ENCODE assay signal across 24 cellular contexts in the genomic region with DNA sequence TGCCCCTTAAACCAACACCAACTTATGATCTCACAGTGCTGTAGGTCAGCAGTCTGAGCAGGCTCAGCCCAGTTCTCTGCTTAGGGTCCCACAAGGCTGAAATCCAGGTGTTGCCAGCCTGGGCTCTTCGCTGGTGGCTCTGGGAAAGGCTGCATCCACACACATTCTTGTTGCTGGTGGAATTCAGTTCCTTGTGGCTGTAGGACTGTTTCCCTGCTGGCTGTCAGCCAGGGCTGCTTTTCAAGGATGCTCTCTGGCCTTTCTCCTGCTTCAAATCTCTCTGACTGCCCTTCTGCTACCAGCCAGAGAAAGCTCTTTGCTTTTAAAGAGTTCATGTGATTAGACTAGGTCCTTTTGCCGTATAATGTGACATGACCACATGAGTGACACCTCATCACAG. TPM values are rescaled to one million over a fixed set of nuclear protein-coding genes. Genes with fewer than 3 reads are reported as not detected.
A peak's percentile ranks its signal among the peaks of the same experiment; 100 is the strongest.
DNase-seq lines count a peak whose midpoint lies in the region; ATAC-seq and TF ChIP-seq lines count a peak whose summit lies in the region.
"Had no signal": no experiment of that assay in that cellular context is flagged by ENCODE, and none has a peak within 500 bp of the region (broad histone marks: within the 10 kb centered on the region; RNA-seq: fewer than 3 reads in every experiment).

No MANE protein-coding gene starts in this region.

- CTCF ChIA-PET in activated CD8-positive, alpha-beta T cell treated with anti-CD3 and anti-CD28 coated beads for 36 hours (lab: Charles Lee) = no interaction called here

- H3K36me3 ChIP-seq in RWPE2 (ENCODE audit: low read depth) = no peaks in the 10 kb centered on the region

- ATAC-seq in Right ventricle myocardium superior (ENCODE audit: poor library complexity) = no peak
- ATAC-seq in left ventricle myocardium superior = no peak
- no peak for ATAC-seq in RWPE2 (ENCODE audit: low read depth)
- no peak for ATAC-seq in HG03571 (IDR thresholded peaks at IDR 0.05; ENCODE audit: unreplicated experiment)
- no peak for ATAC-seq in activated CD8-positive, alpha-beta T cell treated with anti-CD3 and anti-CD28 coated beads for 36 hours
- ATAC-seq: A549, GM12878, GM23338, HCT116 had no signal

- H3K27me3 Mint-ChIP-seq in activated CD8-positive, alpha-beta T cell treated with anti-CD3 and anti-CD28 coated beads for 36 hours = peaks cover 17% of the 10 kb centered on the region

- H3K4me3 ChIP-seq in RWPE2 (ENCODE audit: severe bottlenecking) = no peak overlapping the region
- H3K4me3 ChIP-seq: A549, GM12878, GM23338 had no signal

- H3K9me3 Mint-ChIP-seq in activated CD8-positive, alpha-beta T cell treated with anti-CD3 and anti-CD28 coated beads for 36 hours = no peaks in the 10 kb centered on the region

- TF ChIP-seq POLR2A in erythroblast (IDR thresholded peaks at IDR 0.05; ENCODE audit: low read length) = peak; percentile 34

- DNase-seq in Right ventricle myocardium superior (peak; percentile 26), left ventricle myocardium superior (no peak), RWPE2 (ENCODE audit: low spot score) (peak; percentile 19), erythroblast (lab: John Stamatoyannopoulos, UW) (peak in 1 of 2 experiments; percentile 26), MV-4-11 (lab: John Stamatoyannopoulos, UW) (no peak)
- DNase-seq in activated CD8-positive, alpha-beta T cell treated with anti-CD3 and anti-CD28 coated beads for 36 hours = no peak
- DNase-seq: 8988T; ACHN; AML-193; C1 segment of cervical spinal cord; Calu3; CD4-positive, alpha-beta memory T cell; COR-L47; DMS79; EL; GDM1; H9; HFFc6 had no signal

- intact Hi-C loops in Right ventricle myocardium superior (cut with DNase I) (no loop called here), left ventricle myocardium superior (cut with micrococcal nuclease) (no loop called here)
- intact Hi-C loops in activated CD8-positive, alpha-beta T cell treated with anti-CD3 and anti-CD28 coated beads for 36 hours (cut with micrococcal nuclease) = loop anchor here (5.0 kb wide), 1 partner anchor 355 kb away; no protein-coding TSS in a partner anchor

- H3K27me3 ChIP-seq in RWPE2 (ENCODE audit: insufficient read depth, poor library complexity, severe bottlenecking) = no peaks in the 10 kb centered on the region

- H3K4me1 ChIP-seq in RWPE2 (ENCODE audit: insufficient read depth, poor library complexity, severe bottlenecking) = no peaks in the 10 kb centered on the region

- H3K9me3 ChIP-seq in RWPE2 (ENCODE audit: severe bottlenecking) = no peaks in the 10 kb centered on the region

- H3K36me3 Mint-ChIP-seq in activated CD8-positive, alpha-beta T cell treated with anti-CD3 and anti-CD28 coated beads for 36 hours (ENCODE audit: low read depth) = no peaks in the 10 kb centered on the region

- no peak overlapping the region for H3K27ac Mint-ChIP-seq in activated CD8-positive, alpha-beta T cell treated with anti-CD3 and anti-CD28 coated beads for 36 hours
- H3K27ac Mint-ChIP-seq: CD4-positive, alpha-beta memory T cell; GM23338; H9; HFFc6 had no signal

- H3K4me3 Mint-ChIP-seq in activated CD8-positive, alpha-beta T cell treated with anti-CD3 and anti-CD28 coated beads for 36 hours = no peak overlapping the region
- H3K4me3 Mint-ChIP-seq: CD4-positive, alpha-beta memory T cell; GM23338; H9; HFFc6 had no signal

- H3K27ac ChIP-seq in RWPE2 (ENCODE audit: poor library complexity, severe bottlenecking) (no peak overlapping the region), temporal lobe (ENCODE audit: low read depth, low read length) (peak overlapping the region; percentile 2)
- H3K27ac ChIP-seq: A549 had no signal

- peaks cover 8% of the 10 kb centered on the region for H3K4me1 Mint-ChIP-seq in activated CD8-positive, alpha-beta T cell treated with anti-CD3 and anti-CD28 coated beads for 36 hours (ENCODE audit: low read depth)

- POLR2A ChIA-PET in activated CD8-positive, alpha-beta T cell treated with anti-CD3 and anti-CD28 coated beads for 36 hours (lab: Charles Lee) = interaction anchor here (2.2 kb wide), 1 partner anchor 15 kb away, joined by 7 read pairs; the partner anchor contains the start of genes DPCD and POLL

- no peak for TF ChIP-seq CTCF in RWPE2 (IDR thresholded peaks at IDR 0.05; ENCODE audit: poor library complexity, severe bottlenecking)
- no peak for TF ChIP-seq CTCF in activated CD8-positive, alpha-beta T cell treated with anti-CD3 and anti-CD28 coated beads for 36 hours (IDR thresholded peaks at IDR 0.05)

RNA-seq across cellular contexts. Expression of gene POLL, which starts 15.3 kb away (rescaled TPM):
- total RNA-seq in Right ventricle myocardium superior = 15.8 TPM
- 20.1 TPM for total RNA-seq in left ventricle myocardium superior
- total RNA-seq in temporal lobe = 6.1 TPM
- 10 to 100 TPM; 32.2 to 33.8 TPM for total RNA-seq in activated CD8-positive, alpha-beta T cell treated with anti-CD3 and anti-CD28 coated beads for 36 hours

RNA-seq across cellular contexts. Expression of gene DPCD, which starts 15.3 kb away (rescaled TPM):
- total RNA-seq in Right ventricle myocardium superior (22.7 TPM), left ventricle myocardium superior (21.9 TPM), temporal lobe (13.3 TPM)
- total RNA-seq in activated CD8-positive, alpha-beta T cell treated with anti-CD3 and anti-CD28 coated beads for 36 hours = 10 to 100 TPM; 19.0 TPM

Comparison
In these comparisons a context has a peak if more than half of its experiments do, and no peak if none do; other contexts are left out.
1. DNase-seq: peak in Right ventricle myocardium superior (single experiment) and RWPE2 (single experiment); none in left ventricle myocardium superior (single experiment), MV-4-11 (single experiment) and activated CD8-positive, alpha-beta T cell treated with anti-CD3 and anti-CD28 coated beads for 36 hours (single experiment).